23 cellular contexts compared by ENCODE assay signal in the genomic region with DNA sequence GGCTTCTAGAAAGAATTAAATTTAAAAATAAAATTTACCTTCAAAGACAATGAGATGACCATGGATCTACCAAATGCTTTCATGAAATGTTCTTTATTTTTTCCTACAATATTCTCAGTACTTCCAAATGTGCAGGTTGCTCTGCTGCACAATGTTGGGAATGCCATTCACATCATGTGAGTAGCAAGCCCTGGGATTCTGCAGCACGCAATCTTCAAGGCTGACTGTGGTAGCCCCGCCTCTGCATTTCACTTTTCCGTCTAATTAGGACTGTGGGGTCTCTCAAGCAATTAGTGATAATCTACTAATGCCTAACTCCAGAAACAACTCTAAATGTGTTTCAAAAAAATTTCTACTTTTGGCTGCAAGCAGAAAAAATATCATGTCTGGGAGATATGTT. TPM values are rescaled to one million over a fixed set of nuclear protein-coding genes. Genes with fewer than 3 reads are reported as not detected.
DNase-seq lines count a peak whose midpoint lies in the region; ATAC-seq and TF ChIP-seq lines count a peak whose summit lies in the region.
"Had no signal": no experiment of that assay in that cellular context is flagged by ENCODE, and none has a peak within 500 bp of the region (broad histone marks: within the 10 kb centered on the region; RNA-seq: fewer than 3 reads in every experiment).

No MANE protein-coding gene starts in this region.

- no peak for TF ChIP-seq CTCF in Calu3 (IDR thresholded peaks at IDR 0.05; ENCODE audit: unreplicated experiment)
- no peak for TF ChIP-seq CTCF in PC-3 (conservative IDR thresholded peaks at IDR 0.05; ENCODE audit: low read depth, low read length)
- no peak for TF ChIP-seq CTCF in chondrocyte (IDR thresholded peaks at IDR 0.05)

- CTCF ChIA-PET in Calu3 (lab: Charles Lee) = interaction anchor here (0.7 kb wide), 1 partner anchor 169 kb away, joined by 3 read pairs; no protein-coding TSS in a partner anchor
- CTCF ChIA-PET in PC-3 (lab: Charles Lee) = no interaction called here

- peaks cover 26% of the 10 kb centered on the region for H3F3A ChIP-seq in PC-3 (ENCODE audit: low read length, unreplicated experiment)

- H3K27me3 ChIP-seq in PC-3 (ENCODE audit: low read length) = no peaks in the 10 kb centered on the region
- no peaks in the 10 kb centered on the region for H3K27me3 ChIP-seq in skeletal muscle satellite cell (ENCODE audit: control insufficient read depth, insufficient read depth, low read length)

- ATAC-seq in PC-3 (no peak), HG02610 (IDR thresholded peaks at IDR 0.05; ENCODE audit: unreplicated experiment) (no peak), HG03175 (IDR thresholded peaks at IDR 0.05; ENCODE audit: unreplicated experiment) (no peak)
- ATAC-seq: GM23338 had no signal

- H3K27me3 Mint-ChIP-seq in Calu3 (ENCODE audit: unreplicated experiment) = no peaks in the 10 kb centered on the region
- no peaks in the 10 kb centered on the region for H3K27me3 Mint-ChIP-seq in chondrocyte (ENCODE audit: low read depth)
- peaks cover 21% of the 10 kb centered on the region for H3K27me3 Mint-ChIP-seq in activated naive CD8-positive, alpha-beta T cell treated with anti-CD3 and anti-CD28 coated beads for 36 hours

- peak overlapping the region; percentile 100 for H3K27ac Mint-ChIP-seq in Calu3 (ENCODE audit: unreplicated experiment)
- peak overlapping the region; percentile 66 for H3K27ac Mint-ChIP-seq in chondrocyte (ENCODE audit: unreplicated experiment)
- H3K27ac Mint-ChIP-seq in activated naive CD8-positive, alpha-beta T cell treated with anti-CD3 and anti-CD28 coated beads for 36 hours = no peak overlapping the region
- H3K27ac Mint-ChIP-seq: GM23338 had no signal

- peaks cover 63% of the 10 kb centered on the region for H3K4me1 Mint-ChIP-seq in Calu3 (ENCODE audit: low read depth, unreplicated experiment)
- H3K4me1 Mint-ChIP-seq in chondrocyte (ENCODE audit: low read depth) = peaks cover 55% of the 10 kb centered on the region
- H3K4me1 Mint-ChIP-seq in activated naive CD8-positive, alpha-beta T cell treated with anti-CD3 and anti-CD28 coated beads for 36 hours = no peaks in the 10 kb centered on the region
- H3K4me1 Mint-ChIP-seq: GM23338 had no signal

- H3K4me1 ChIP-seq in PC-3 (ENCODE audit: insufficient read depth, low read length) = peaks cover 74% of the 10 kb centered on the region
- peaks cover 51% of the 10 kb centered on the region for H3K4me1 ChIP-seq in skeletal muscle satellite cell (ENCODE audit: control insufficient read depth, insufficient read depth, low read length)

- POLR2A ChIA-PET in PC-3 (lab: Charles Lee; ENCODE audit: unreplicated experiment) = no interaction called here

- BruUV-seq in Calu3 (replicated peaks; lab: Mats Ljungman, UMichigan) = no TSS peak
- BruUV-seq in PC-3 (replicated peaks; lab: Mats Ljungman, UMichigan) = no TSS peak

- intact Hi-C loops in Calu3 (cut with micrococcal nuclease; ENCODE audit: unreplicated experiment) (loop anchor here (5.0 kb wide), 1 partner anchor 102 kb away; no protein-coding TSS in a partner anchor), PC-3 (cut with micrococcal nuclease) (no loop called here)

- H3K36me3 Mint-ChIP-seq in Calu3 (ENCODE audit: insufficient read depth, unreplicated experiment) (peaks cover 19% of the 10 kb centered on the region), chondrocyte (ENCODE audit: low read depth) (peaks cover 2% of the 10 kb centered on the region)
- H3K36me3 Mint-ChIP-seq in activated naive CD8-positive, alpha-beta T cell treated with anti-CD3 and anti-CD28 coated beads for 36 hours = no peaks in the 10 kb centered on the region
- H3K36me3 Mint-ChIP-seq: CD8-positive, alpha-beta memory T cell had no signal

- H3K4me2 ChIP-seq in PC-3 (ENCODE audit: low read length) = peak overlapping the region; percentile 48; the same call in 1 of the 2 replicates
- no peak overlapping the region for H3K4me2 ChIP-seq in skeletal muscle satellite cell (ENCODE audit: low read length)
- H3K4me2 ChIP-seq: GM23338, SK-N-SH had no signal

- no peaks in the 10 kb centered on the region for H3K9me2 ChIP-seq in PC-3 (replicated peaks; ENCODE audit: low read length)
- H3K9me2 ChIP-seq: SK-N-SH had no signal

- H3K9me3 ChIP-seq in PC-3 (ENCODE audit: low read length) (no peaks in the 10 kb centered on the region), skeletal muscle satellite cell (replicated peaks; ENCODE audit: low read length) (no peaks in the 10 kb centered on the region)

- no peaks in the 10 kb centered on the region for H3K9me3 Mint-ChIP-seq in Calu3 (ENCODE audit: low read depth, unreplicated experiment)
- H3K9me3 Mint-ChIP-seq in chondrocyte (ENCODE audit: low read depth) = peaks cover 8% of the 10 kb centered on the region
- H3K9me3 Mint-ChIP-seq in activated naive CD8-positive, alpha-beta T cell treated with anti-CD3 and anti-CD28 coated beads for 36 hours = no peaks in the 10 kb centered on the region
- H3K9me3 Mint-ChIP-seq: CD8-positive, alpha-beta memory T cell had no signal

- no peak overlapping the region for H2AFZ ChIP-seq in PC-3 (ENCODE audit: low read length)
- H2AFZ ChIP-seq: GM23338 had no signal

- no peaks in the 10 kb centered on the region for H4K20me1 ChIP-seq in PC-3 (ENCODE audit: low read length)

- DNase-seq in Calu3 = no peak
- no peak for DNase-seq in PC-3
- no peak for DNase-seq in chondrocyte (ENCODE audit: low spot score)
- no peak for DNase-seq in activated naive CD8-positive, alpha-beta T cell treated with anti-CD3 and anti-CD28 coated beads for 36 hours
- DNase-seq: CD8-positive, alpha-beta memory T cell; DMS53; GDM1; KG1; NCI-H1092 treated with DMSO at 0.1 percent for 48 hours; NCI-H146; NCI-H2029; NCI-H2227 treated with DMSO at 0.1 percent for 48 hours; NCI-H510A; NCI-H748 treated with DMSO at 0.1 percent for 48 hours; NK-92 treated with Interleukin-12 subunit alpha and Interleukin-12 subunit beta, amount 100 ng/mL, for 24 hours; SHP77 treated with DMSO at 0.1 percent for 48 hours; SK-N-SH had no signal

- peak overlapping the region; percentile 98 for H3K27ac ChIP-seq in PC-3 (ENCODE audit: low read length)
- H3K27ac ChIP-seq: C4-2B, HL-60 had no signal

- H3K79me2 ChIP-seq in PC-3 (ENCODE audit: low read length) = no peaks in the 10 kb centered on the region

- H3K4me3 ChIP-seq in PC-3 (ENCODE audit: low read length) = no peak overlapping the region
- no peak overlapping the region for H3K4me3 ChIP-seq in skeletal muscle satellite cell (ENCODE audit: low read length)
- H3K4me3 ChIP-seq: GM23338 had no signal

- H3K36me3 ChIP-seq in PC-3 (ENCODE audit: low read depth, low read length) (no peaks in the 10 kb centered on the region), skeletal muscle satellite cell (ENCODE audit: insufficient read depth, low read length) (no peaks in the 10 kb centered on the region)

- H3K4me3 Mint-ChIP-seq in Calu3 (ENCODE audit: low read depth, unreplicated experiment) = no peak overlapping the region
- no peak overlapping the region for H3K4me3 Mint-ChIP-seq in chondrocyte (ENCODE audit: unreplicated experiment)
- H3K4me3 Mint-ChIP-seq in activated naive CD8-positive, alpha-beta T cell treated with anti-CD3 and anti-CD28 coated beads for 36 hours = no peak overlapping the region
- H3K4me3 Mint-ChIP-seq: CD8-positive, alpha-beta memory T cell; GM23338 had no signal

- H3K9ac ChIP-seq in PC-3 (ENCODE audit: low read length) (peak overlapping the region; percentile 93), skeletal muscle satellite cell (ENCODE audit: low read depth, low read length) (peak overlapping the region; percentile 70)
- H3K9ac ChIP-seq: SK-N-SH had no signal

RNA-seq across cellular contexts. Expression of a gene that starts 13.7 kb away (rescaled TPM):
- total RNA-seq in Calu3 (2022) = 68.4 and 76.5 TPM in 2 replicates
- total RNA-seq in PC-3 (2014; rRNA removed) = 39.6 and 40.3 TPM in 2 replicates
- 179 to 336 TPM (median 336 TPM) in 3 replicates for total RNA-seq in chondrocyte
- 9.6 and 19.3 TPM in 2 replicates for total RNA-seq in skeletal muscle satellite cell (2012; rRNA removed)
- total RNA-seq in activated naive CD8-positive, alpha-beta T cell treated with anti-CD3 and anti-CD28 coated beads for 36 hours = not detected
- total RNA-seq: CD8-positive, alpha-beta memory T cell had no signal

RNA-seq across cellular contexts. Expression of a gene that starts 54.5 kb away (rescaled TPM):
- total RNA-seq in Calu3 (2022) = 49.7 and 55.4 TPM in 2 replicates
- 47.4 and 47.5 TPM in 2 replicates for total RNA-seq in PC-3 (2014; rRNA removed)
- 12.4 to 27.1 TPM (median 15.4 TPM) in 3 replicates for total RNA-seq in chondrocyte
- 8.7 and 12.2 TPM in 2 replicates for total RNA-seq in skeletal muscle satellite cell (2012; rRNA removed)
- total RNA-seq in activated naive CD8-positive, alpha-beta T cell treated with anti-CD3 and anti-CD28 coated beads for 36 hours = 10 to 100 TPM; 54.9 to 57.9 TPM

Comparison
In these comparisons a context has a peak if more than half of its experiments do, and no peak if none do; other contexts are left out.
1. RNA of a gene that starts 13.7 kb away (total RNA-seq): 179 to 336 TPM in chondrocyte, 68.4 to 76.5 TPM in Calu3 and 39.6 to 40.3 TPM in PC-3; not detected in activated naive CD8-positive, alpha-beta T cell treated with anti-CD3 and anti-CD28 coated beads for 36 hours; every median in the first group is over 10 times any median in the second.